1 cellular context compared by ENCODE assay signal in the genomic region with DNA sequence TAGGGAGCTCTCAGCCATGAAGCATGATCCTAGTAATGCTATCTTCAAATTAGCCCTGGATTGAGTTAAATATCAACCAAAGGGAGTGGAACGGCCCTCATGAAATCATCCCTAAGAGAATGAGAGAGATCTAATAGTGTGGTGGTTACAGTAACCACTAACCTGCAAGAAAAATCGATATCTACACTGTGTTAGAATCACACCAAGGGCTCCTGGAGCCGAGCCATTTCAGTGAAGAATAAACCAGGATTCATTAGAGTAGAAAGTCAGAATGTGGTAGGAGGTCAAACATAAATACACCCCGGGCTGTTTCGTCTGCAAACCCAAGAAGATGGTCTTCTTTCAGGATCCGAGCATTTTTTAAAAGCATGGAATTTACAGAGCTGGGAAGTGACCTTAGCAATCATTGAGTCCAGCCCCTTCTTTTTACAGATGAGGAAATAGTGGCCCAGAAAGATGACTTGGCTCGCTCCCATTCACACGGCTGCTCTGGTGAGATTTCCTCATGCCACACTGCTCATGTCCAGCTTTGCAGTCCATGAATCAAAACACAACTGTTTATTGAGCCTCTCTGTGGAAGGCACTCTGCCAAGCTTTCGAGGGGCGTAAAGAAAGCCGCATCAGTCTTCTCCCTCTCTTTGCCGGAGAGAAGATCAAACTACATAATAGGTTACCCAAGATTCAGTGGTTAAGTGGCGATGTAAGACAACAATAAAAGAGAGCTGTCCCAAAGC.
TF ChIP-seq lines count a peak whose summit lies in the region.

No MANE protein-coding gene starts in this region.

TF ChIP-seq in neural cell, 6 proteins besides CTCF, POLR2A, EP300 and RAD21 (continued from another document):
- TF ChIP-seq TAF1 (IDR thresholded peaks at IDR 0.05; ENCODE audit: low read depth) (no peak), MXI1 (conservative IDR thresholded peaks at IDR 0.05; ENCODE audit: poor library complexity, severe bottlenecking) (no peak)
